Comparison of ENCODE assay signal across 8 cellular contexts in genomic region chr1:93681549-93682412, GRCh38.
DNase-seq lines count a peak whose midpoint lies in the region; ATAC-seq and TF ChIP-seq lines count a peak whose summit lies in the region.

Gene BCAR3 (minus strand): TSS chr1:93681837. CDS start chr1:93674930, 6,907 bp downstream.

- POLR2A ChIA-PET in RWPE1 (lab: Yijun Ruan, JAX; ENCODE audit: low non-redundant PET): interaction anchor here (1.7 kb wide), 1 partner anchor 11 kb away, joined by 8 read pairs; no protein-coding TSS in a partner anchor

- peak within 1 kb of the TSS; percentile 62 for H3K9ac ChIP-seq in HUES48 (ENCODE audit: low read depth, low read length)

- TF ChIP-seq CTCF in RWPE1 (conservative IDR thresholded peaks at IDR 0.05; ENCODE audit: low read depth): peak; percentile 54

- H3K36me3 ChIP-seq in HUES48 (ENCODE audit: control insufficient read depth, insufficient read depth, low read length): no peaks in the 10 kb centered on the region

- ATAC-seq in GM21381 (IDR thresholded peaks at IDR 0.05; ENCODE audit: unreplicated experiment): peak; percentile 71
- ATAC-seq in stimulated activated naive CD8-positive, alpha-beta T cell treated with anti-CD3 and anti-CD28 coated beads, Interleukin-15, Interleukin-2, amounts not matched to agents 100 U/mL and 50 U/mL, for 24 hours: peak; percentile 69

- H3K27ac ChIP-seq in HUES48 (ENCODE audit: low read depth, low read length): peak within 1 kb of the TSS; percentile 85
- H3K27ac ChIP-seq in RWPE1: peak within 1 kb of the TSS; percentile 97

- DNase-seq in DMS153 (lab: John Stamatoyannopoulos, UW) (peak; percentile 59), DMS153 treated with DMSO at 0.1 percent for 48 hours (lab: John Stamatoyannopoulos, UW; ENCODE audit: unreplicated experiment) (no peak), RWPE1 (ENCODE audit: low spot score) (peak; percentile 75), dedifferentiated amniotic fluid mesenchymal stem cell (ENCODE audit: extremely low spot score) (peak; percentile 70), left kidney (ENCODE audit: low read depth, low spot score) (peak; percentile 89)
- DNase-seq in stimulated activated naive CD8-positive, alpha-beta T cell treated with anti-CD3 and anti-CD28 coated beads, Interleukin-15, Interleukin-2, amounts not matched to agents 100 U/mL and 50 U/mL, for 24 hours: peak; percentile 51

- CTCF ChIA-PET in RWPE1 (lab: Yijun Ruan, JAX): interaction anchor here (0.6 to 2.9 kb wide), 8 partner anchors 11 to 132 kb away, joined by 3 to 34 read pairs (median 4); no protein-coding TSS in a partner anchor

- H3K27me3 ChIP-seq in HUES48 (ENCODE audit: control insufficient read depth, insufficient read depth, low read length): peaks cover 23% of the 10 kb centered on the region

- H3K4me3 ChIP-seq in HUES48 (ENCODE audit: low read depth, low read length): peak within 1 kb of the TSS; percentile 82

- no peaks in the 10 kb centered on the region for H3K9me3 ChIP-seq in HUES48 (ENCODE audit: control insufficient read depth, insufficient read depth, low read length)

- peaks cover 26% of the 10 kb centered on the region for H3K4me1 ChIP-seq in HUES48 (ENCODE audit: control insufficient read depth, insufficient read depth, low read length)
